In the genomic region with DNA sequence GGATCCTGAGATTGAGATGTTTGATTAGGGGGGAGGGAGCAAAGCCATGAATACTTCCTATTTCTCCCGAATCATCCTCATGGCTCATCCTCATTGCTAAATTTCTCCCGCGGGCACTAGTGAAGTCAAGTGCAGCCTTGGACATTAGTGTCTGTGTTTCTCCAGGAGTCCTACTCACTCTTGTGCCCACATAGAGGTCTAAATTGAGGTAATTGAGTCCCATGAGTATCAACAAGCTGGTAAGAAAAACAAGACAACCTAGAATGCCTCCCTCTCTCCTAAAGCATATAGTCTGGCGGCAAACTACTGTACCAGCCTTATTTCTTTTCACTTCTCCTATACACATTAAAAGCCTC, we compare ENCODE assay signal across 8 cellular contexts. TPM values are rescaled to one million over a fixed set of nuclear protein-coding genes. Genes with fewer than 3 reads are reported as not detected.
A peak's percentile ranks its signal among the peaks of the same experiment; 100 is the strongest.
DNase-seq lines count a peak whose midpoint lies in the region; ATAC-seq, FAIRE-seq and TF ChIP-seq lines count a peak whose summit lies in the region.

No MANE protein-coding gene starts in this region.

- CTCF ChIA-PET in activated CD4-positive, alpha-beta T cell treated with anti-CD3 and anti-CD28 coated beads, Interleukin-2, amount 10 ng/mL, durations not matched to agents 7 days and 5 days (lab: Charles Lee): no interaction called here

- TF ChIP-seq CTCF in bronchial epithelial cell (IDR thresholded peaks at IDR 0.05; ENCODE audit: insufficient read depth, low read length, severe bottlenecking) (no peak), GM10266 (IDR thresholded peaks at IDR 0.05; ENCODE audit: control insufficient read depth, insufficient read depth, low read depth, missing control alignments) (no peak)

- no peaks in the 10 kb centered on the region for H3K27me3 Mint-ChIP-seq in activated CD4-positive, alpha-beta T cell treated with anti-CD3 and anti-CD28 coated beads, Interleukin-2, amount 10 ng/mL, durations not matched to agents 7 days and 5 days
- no peaks in the 10 kb centered on the region for H3K27me3 Mint-ChIP-seq in naive thymus-derived CD8-positive, alpha-beta T cell

- ATAC-seq in naive thymus-derived CD8-positive, alpha-beta T cell: no peak

- peaks cover 8% of the 10 kb centered on the region for H3K36me3 Mint-ChIP-seq in activated CD4-positive, alpha-beta T cell treated with anti-CD3 and anti-CD28 coated beads, Interleukin-2, amount 10 ng/mL, durations not matched to agents 7 days and 5 days (ENCODE audit: low read depth)
- peaks cover 0 to 7% (median 3%) of the 10 kb centered on the region in 3 donors for H3K36me3 Mint-ChIP-seq in naive thymus-derived CD8-positive, alpha-beta T cell

- H3K27me3 ChIP-seq in bronchial epithelial cell (ENCODE audit: control insufficient read depth, insufficient read depth, low read length): no peaks in the 10 kb centered on the region

- H3K36me3 ChIP-seq in bronchial epithelial cell (ENCODE audit: control insufficient read depth, insufficient read depth, low read length): no peaks in the 10 kb centered on the region

- H3K9me3 Mint-ChIP-seq in activated CD4-positive, alpha-beta T cell treated with anti-CD3 and anti-CD28 coated beads, Interleukin-2, amount 10 ng/mL, durations not matched to agents 7 days and 5 days: no peaks in the 10 kb centered on the region
- H3K9me3 Mint-ChIP-seq in naive thymus-derived CD8-positive, alpha-beta T cell: no peaks in the 10 kb centered on the region

- H3K27ac Mint-ChIP-seq in activated CD4-positive, alpha-beta T cell treated with anti-CD3 and anti-CD28 coated beads, Interleukin-2, amount 10 ng/mL, durations not matched to agents 7 days and 5 days: peak overlapping the region; percentile 98
- peak overlapping the region; percentile 93 to 99 (median 96) for H3K27ac Mint-ChIP-seq in naive thymus-derived CD8-positive, alpha-beta T cell

- H3K4me1 Mint-ChIP-seq in activated CD4-positive, alpha-beta T cell treated with anti-CD3 and anti-CD28 coated beads, Interleukin-2, amount 10 ng/mL, durations not matched to agents 7 days and 5 days: peaks cover 56% of the 10 kb centered on the region
- H3K4me1 Mint-ChIP-seq in naive thymus-derived CD8-positive, alpha-beta T cell: peaks cover 29 to 70% (median 60%) of the 10 kb centered on the region in 4 donors

- no peak for DNase-seq in activated CD4-positive, alpha-beta T cell treated with anti-CD3 and anti-CD28 coated beads, Interleukin-2, amount 10 ng/mL, durations not matched to agents 7 days and 5 days
- DNase-seq in activated CD4-positive, alpha-beta T cell treated with anti-CD3 and anti-CD28 coated beads, Interleukin-2, amount 50 U/mL, for 48 hours: no peak
- DNase-seq in HuH-7.5 (ENCODE audit: low spot score) (peak; percentile 10), bronchial epithelial cell (ENCODE audit: low read depth) (no peak), GM10266 (ENCODE audit: extremely low spot score) (no peak), GM19239 (ENCODE audit: insufficient read length, low spot score) (no peak), T-helper 9 cell (no peak)
- DNase-seq in naive thymus-derived CD8-positive, alpha-beta T cell: no peak

- POLR2A ChIA-PET in activated CD4-positive, alpha-beta T cell treated with anti-CD3 and anti-CD28 coated beads, Interleukin-2, amount 10 ng/mL, durations not matched to agents 7 days and 5 days (lab: Charles Lee): no interaction called here
- POLR2A ChIA-PET in naive thymus-derived CD8-positive, alpha-beta T cell (lab: Charles Lee): no interaction called here

- peak overlapping the region; percentile 94 for H3K4me3 Mint-ChIP-seq in activated CD4-positive, alpha-beta T cell treated with anti-CD3 and anti-CD28 coated beads, Interleukin-2, amount 10 ng/mL, durations not matched to agents 7 days and 5 days
- H3K4me3 Mint-ChIP-seq in naive thymus-derived CD8-positive, alpha-beta T cell: peak overlapping the region; percentile 94 to 100 (median 96)

- FAIRE-seq in bronchial epithelial cell (lab: Jason Lieb, UNC) (no peak), GM19239 (lab: Jason Lieb, UNC) (no peak)

- H3K4me3 ChIP-seq in bronchial epithelial cell (ENCODE audit: low read depth, low read length): peak overlapping the region; percentile 63

RNA-seq across cellular contexts. Expression of gene CENPQ, which starts 0.4 kb away (rescaled TPM):
- 10 to 100 TPM; 13.3 to 13.9 TPM for total RNA-seq in activated CD4-positive, alpha-beta T cell treated with anti-CD3 and anti-CD28 coated beads, Interleukin-2, amount 10 ng/mL, durations not matched to agents 7 days and 5 days
- total RNA-seq in bronchial epithelial cell: 1.7 and 2.4 TPM in 2 replicates
- 1 to 10 TPM; 5.2 to 5.4 TPM for total RNA-seq in naive thymus-derived CD8-positive, alpha-beta T cell
- polyA plus RNA-seq in naive thymus-derived CD8-positive, alpha-beta T cell: 1 to 10 TPM; 3.6 to 6.1 (median 4.9) TPM

RNA-seq across cellular contexts. Expression of gene MMUT, which starts 0.5 kb away (rescaled TPM):
- total RNA-seq in activated CD4-positive, alpha-beta T cell treated with anti-CD3 and anti-CD28 coated beads, Interleukin-2, amount 10 ng/mL, durations not matched to agents 7 days and 5 days: 10 to 100 TPM; 17.6 to 18.5 TPM
- 16.8 and 19.7 TPM in 2 replicates for total RNA-seq in bronchial epithelial cell
- total RNA-seq in naive thymus-derived CD8-positive, alpha-beta T cell: 10 to 100 TPM; 12.3 to 14.1 TPM
- 10 to 100 TPM in 1 of 3 donors, 1 to 10 TPM in 2; 9.1 to 11.3 (median 9.5) TPM for polyA plus RNA-seq in naive thymus-derived CD8-positive, alpha-beta T cell

RNA-seq across cellular contexts. Expression of gene GLYATL3, which starts 36.1 kb away (rescaled TPM):
- total RNA-seq in activated CD4-positive, alpha-beta T cell treated with anti-CD3 and anti-CD28 coated beads, Interleukin-2, amount 10 ng/mL, durations not matched to agents 7 days and 5 days: not detected
- total RNA-seq in bronchial epithelial cell: 0.26 TPM in 1 of 2 replicates, not detected in the other
- total RNA-seq in naive thymus-derived CD8-positive, alpha-beta T cell: not detected
- not detected for polyA plus RNA-seq in naive thymus-derived CD8-positive, alpha-beta T cell
